In genomic region chr6:11208267-11208666, GRCh38 we compare ENCODE assay signal across 16 cellular contexts. TPM values are rescaled to one million over a fixed set of nuclear protein-coding genes. Genes with fewer than 3 reads are reported as not detected.
A peak's percentile ranks its signal among the peaks of the same experiment; 100 is the strongest.
DNase-seq lines count a peak whose midpoint lies in the region; ATAC-seq and TF ChIP-seq lines count a peak whose summit lies in the region.
"Had no signal": no experiment of that assay in that cellular context is flagged by ENCODE, and none has a peak within 500 bp of the region (broad histone marks: within the 10 kb centered on the region; RNA-seq: fewer than 3 reads in every experiment).

No MANE protein-coding gene starts in this region.

- BruUV-seq in mammary epithelial cell (replicated peaks; lab: Mats Ljungman, UMichigan) = no TSS peak

- peaks cover 45% of the 10 kb centered on the region for H3K4me1 Mint-ChIP-seq in activated CD4-positive, alpha-beta T cell treated with anti-CD3 and anti-CD28 coated beads for 36 hours

- H3K27me3 Mint-ChIP-seq in activated CD4-positive, alpha-beta T cell treated with anti-CD3 and anti-CD28 coated beads for 36 hours = no peaks in the 10 kb centered on the region
- H3K27me3 Mint-ChIP-seq: activated naive CD8-positive, alpha-beta T cell; stimulated activated naive CD8-positive, alpha-beta T cell treated with anti-CD3 and anti-CD28 coated beads, Interleukin-15, Interleukin-2, amounts not matched to agents 100 ng/mL and 50 ng/mL, for 24 hours had no signal

- POLR2A ChIA-PET in activated CD4-positive, alpha-beta T cell treated with anti-CD3 and anti-CD28 coated beads for 36 hours (lab: Charles Lee) = no interaction called here

- H3K9ac ChIP-seq in mammary epithelial cell (ENCODE audit: insufficient read depth, low read length) = no peak overlapping the region
- peak overlapping the region; percentile 85 for H3K9ac ChIP-seq in smooth muscle cell (ENCODE audit: low read depth)

- in situ Hi-C loops in mammary epithelial cell (cut with MboI; ENCODE audit: low sequenced_read_pairs in 2 of 2) = no loop called here

- H2AFZ ChIP-seq in mammary epithelial cell (ENCODE audit: low read depth, low read length) (no peak overlapping the region), smooth muscle cell (ENCODE audit: low read depth) (no peak overlapping the region)

- peaks cover 47% of the 10 kb centered on the region for H3K36me3 Mint-ChIP-seq in activated CD4-positive, alpha-beta T cell treated with anti-CD3 and anti-CD28 coated beads for 36 hours (ENCODE audit: low read depth)

- H3K4me2 ChIP-seq in mammary epithelial cell (ENCODE audit: insufficient read depth, low read depth, low read length) (no peak overlapping the region), smooth muscle cell (peak overlapping the region; percentile 27)

- H3K4me3 ChIP-seq in mammary epithelial cell (replicated peaks in 1 of 3; ENCODE audit: insufficient read depth in 1 of 3, low read depth in 2 of 3, low read length in 3 of 3) = no peak overlapping the region
- H3K4me3 ChIP-seq in smooth muscle cell = no peak overlapping the region
- H3K4me3 ChIP-seq in spleen = no peak overlapping the region
- H3K4me3 ChIP-seq: dorsolateral prefrontal cortex had no signal

- TF ChIP-seq CTCF in mammary epithelial cell (conservative IDR thresholded peaks at IDR 0.05 in 1 of 2, IDR thresholded peaks at IDR 0.05 in 1 of 2; ENCODE audit: extremely low read depth in 1 of 2, insufficient read depth in 1 of 2, low read depth in 1 of 2, low read length in 2 of 2) = no peak
- no peak for TF ChIP-seq CTCF in smooth muscle cell (IDR thresholded peaks at IDR 0.05; ENCODE audit: borderline replicate concordance, insufficient read depth, poor library complexity, severe bottlenecking)
- TF ChIP-seq CTCF in spleen (IDR thresholded peaks at IDR 0.05 in 8 of 11, conservative IDR thresholded peaks at IDR 0.05 in 3 of 11) = no peak

- H3K9me3 ChIP-seq in mammary epithelial cell (replicated peaks; ENCODE audit: insufficient read depth, low read length) (no peaks in the 10 kb centered on the region), smooth muscle cell (replicated peaks; ENCODE audit: low read depth) (no peaks in the 10 kb centered on the region), spleen (no peaks in the 10 kb centered on the region)

- dilution Hi-C loops in mammary epithelial cell (cut with HindIII; ENCODE audit: low sequenced_read_pairs) = no loop called here

- H3K79me2 ChIP-seq in mammary epithelial cell (ENCODE audit: insufficient read depth, low read length) (no peaks in the 10 kb centered on the region), smooth muscle cell (ENCODE audit: low read depth) (peaks cover 91% of the 10 kb centered on the region)

- no peaks in the 10 kb centered on the region for H3K9me3 Mint-ChIP-seq in activated CD4-positive, alpha-beta T cell treated with anti-CD3 and anti-CD28 coated beads for 36 hours (ENCODE audit: low read depth)
- H3K9me3 Mint-ChIP-seq: stimulated activated naive CD8-positive, alpha-beta T cell treated with anti-CD3 and anti-CD28 coated beads, Interleukin-15, Interleukin-2, amounts not matched to agents 100 ng/mL and 50 ng/mL, for 24 hours had no signal

- ATAC-seq in activated CD4-positive, alpha-beta T cell treated with anti-CD3 and anti-CD28 coated beads for 36 hours = peak; percentile 92
- no peak for ATAC-seq in HG03342 (IDR thresholded peaks at IDR 0.05; ENCODE audit: unreplicated experiment)
- ATAC-seq in HG02798 (IDR thresholded peaks at IDR 0.05; ENCODE audit: poor library complexity, unreplicated experiment) = no peak
- ATAC-seq: left colon had no signal

- H3K36me3 ChIP-seq in mammary epithelial cell (ENCODE audit: insufficient read depth, low read length) (no peaks in the 10 kb centered on the region), smooth muscle cell (ENCODE audit: low read depth) (peaks cover 6% of the 10 kb centered on the region), spleen (peaks cover 0 to 99% (median 16%) of the 10 kb centered on the region in 6 donors)

- peak overlapping the region; percentile 33 for H3K27ac Mint-ChIP-seq in activated CD4-positive, alpha-beta T cell treated with anti-CD3 and anti-CD28 coated beads for 36 hours
- H3K27ac Mint-ChIP-seq: activated naive CD8-positive, alpha-beta T cell had no signal

- H4K20me1 ChIP-seq in mammary epithelial cell (ENCODE audit: insufficient read depth, low read length) (no peaks in the 10 kb centered on the region), smooth muscle cell (ENCODE audit: low read depth) (peaks cover 24% of the 10 kb centered on the region)

- 92% methylated on average over 3 of the region's 3 CpGs for WGBS in mammary epithelial cell (ENCODE audit: low coverage, missing lambda C conversion rate)
- WGBS in smooth muscle cell (ENCODE audit: low lambda C conversion rate) = 64% methylated on average over 3 of the region's 3 CpGs
- 73 to 85% (median 76%) methylated on average over 3 of the region's 3 CpGs for WGBS in spleen, 5 donors

- no peak overlapping the region for H3K4me3 Mint-ChIP-seq in activated CD4-positive, alpha-beta T cell treated with anti-CD3 and anti-CD28 coated beads for 36 hours
- H3K4me3 Mint-ChIP-seq: activated naive CD8-positive, alpha-beta T cell; stimulated activated naive CD8-positive, alpha-beta T cell treated with anti-CD3 and anti-CD28 coated beads, Interleukin-15, Interleukin-2, amounts not matched to agents 100 ng/mL and 50 ng/mL, for 24 hours had no signal

- no peaks in the 10 kb centered on the region for H3K27me3 ChIP-seq in mammary epithelial cell (ENCODE audit: insufficient read depth, low read length)
- H3K27me3 ChIP-seq in smooth muscle cell (ENCODE audit: low read depth) = no peaks in the 10 kb centered on the region
- no peaks in the 10 kb centered on the region for H3K27me3 ChIP-seq in spleen (replicated peaks in 1 of 7)
- H3K27me3 ChIP-seq: dorsolateral prefrontal cortex had no signal

- TF ChIP-seq POLR2A in spleen (IDR thresholded peaks at IDR 0.05) = no peak

- peak; percentile 43 for DNase-seq in activated CD4-positive, alpha-beta T cell treated with anti-CD3 and anti-CD28 coated beads for 36 hours
- DNase-seq in activated CD4-positive, alpha-beta T cell treated with anti-CD3 and anti-CD28 coated beads for 1 hour = no peak
- DNase-seq in NCI-H2171 (lab: John Stamatoyannopoulos, UW) = peak; percentile 72
- DNase-seq in mammary epithelial cell = no peak
- no peak for DNase-seq in smooth muscle cell (lab: John Stamatoyannopoulos, UW; ENCODE audit: unreplicated experiment)
- DNase-seq in spleen = no peak
- DNase-seq: dorsolateral prefrontal cortex; left colon; NCI-H226; nucleus accumbens; SHP77 treated with DMSO at 0.1 percent for 48 hours; stimulated activated CD4-positive, alpha-beta T cell treated with anti-CD3 and anti-CD28 coated beads, Interleukin-2, amount 100 ng/mL, for 48 hours had no signal

- H3F3A ChIP-seq in smooth muscle cell (ENCODE audit: low read depth) = peaks cover 46% of the 10 kb centered on the region

- CTCF ChIA-PET in activated CD4-positive, alpha-beta T cell treated with anti-CD3 and anti-CD28 coated beads for 36 hours (lab: Charles Lee) = no interaction called here
- CTCF ChIA-PET in mammary epithelial cell (lab: Charles Lee; ENCODE audit: low non-redundant PET) = no interaction called here

- peak overlapping the region; percentile 77 for H3K27ac ChIP-seq in mammary epithelial cell (ENCODE audit: insufficient read depth, low read depth, low read length)
- peak overlapping the region; percentile 99 for H3K27ac ChIP-seq in smooth muscle cell (ENCODE audit: low read depth)
- H3K27ac ChIP-seq in spleen = peak overlapping the region in 4 of 8 donors; percentile 68 to 81 (median 80)

- intact Hi-C loops in activated CD4-positive, alpha-beta T cell treated with anti-CD3 and anti-CD28 coated beads for 36 hours (cut with DNase I, micrococcal nuclease) = no loop called here
- intact Hi-C loops in mammary epithelial cell (cut with micrococcal nuclease) = loop anchor here (5.0 kb wide), 1 partner anchor 116 kb away; the partner anchor contains the start of gene SMIM13
- intact Hi-C loops in spleen (cut with DNase I; ENCODE audit: low total_unique reads) = no loop called here

- H3K4me1 ChIP-seq in mammary epithelial cell (ENCODE audit: insufficient read depth, low read length) (peaks cover 43% of the 10 kb centered on the region), smooth muscle cell (ENCODE audit: low read depth) (peaks cover 48% of the 10 kb centered on the region), spleen (peaks cover 0 to 100% (median 55%) of the 10 kb centered on the region in 6 donors)

RNA-seq across cellular contexts. Expression of gene NEDD9, which starts 24.2 kb away (rescaled TPM):
- 10 to 100 TPM; 23.6 to 27.3 TPM for total RNA-seq in activated CD4-positive, alpha-beta T cell treated with anti-CD3 and anti-CD28 coated beads for 36 hours
- total RNA-seq in mammary epithelial cell (10 to 100 TPM in 1 of 2 donors, 1 to 10 TPM in 1; 7.8 to 69.7 TPM), smooth muscle cell (127 and 139 TPM in 2 replicates), spleen (100 to 1,000 TPM in 6 of 7 donors, 10 to 100 TPM in 1; 94.1 to 208 (median 124) TPM)
- polyA plus RNA-seq in mammary epithelial cell (4.8 TPM), smooth muscle cell (75.2 and 85.6 TPM in 2 replicates), spleen (10 to 100 TPM; 16.1 to 21.3 (median 18.2) TPM)
- 3.5 TPM for polyA minus RNA-seq in mammary epithelial cell

Comparison
In these comparisons a context has a peak if more than half of its experiments do, and no peak if none do; other contexts are left out.
1. DNase-seq: peak in activated CD4-positive, alpha-beta T cell treated with anti-CD3 and anti-CD28 coated beads for 36 hours (single experiment) and NCI-H2171 (single experiment); none in activated CD4-positive, alpha-beta T cell treated with anti-CD3 and anti-CD28 coated beads for 1 hour (single experiment), mammary epithelial cell (single experiment), smooth muscle cell (single experiment) and spleen (single experiment).